ENCODE assay signal across 8 cellular contexts in genomic region chr16:80803341-80804060, GRCh38. TPM values are rescaled to one million over a fixed set of nuclear protein-coding genes. Genes with fewer than 3 reads are reported as not detected.
A peak's percentile ranks its signal among the peaks of the same experiment; 100 is the strongest.
DNase-seq lines count a peak whose midpoint lies in the region; ATAC-seq and TF ChIP-seq lines count a peak whose summit lies in the region.

No MANE protein-coding gene starts in this region.

- peaks cover 0 to 4% (median 0%) of the 10 kb centered on the region in 7 donors for H3K9me3 Mint-ChIP-seq in CD4-positive, CD25-positive, alpha-beta regulatory T cell
- H3K9me3 Mint-ChIP-seq in activated naive CD8-positive, alpha-beta T cell (ENCODE audit: low read depth) = no peaks in the 10 kb centered on the region

- intact Hi-C loops in Panc1 (cut with micrococcal nuclease; ENCODE audit: unreplicated experiment) = no loop called here
- intact Hi-C loops in spleen (cut with DNase I; ENCODE audit: low total_unique reads) = no loop called here

- CTCF ChIA-PET in Panc1 (lab: Charles Lee) = no interaction called here

- in situ Hi-C loops in Panc1 (cut with HindIII; ENCODE audit: low pct_unique_long_range_greater_than_20kb, low sequenced_read_pairs) = no loop called here

- H3K4me1 ChIP-seq in CD4-positive, CD25-positive, alpha-beta regulatory T cell (ENCODE audit: control insufficient read depth, insufficient read depth, low read length, poor library complexity, severe bottlenecking) = peaks cover 13% of the 10 kb centered on the region
- H3K4me1 ChIP-seq in Panc1 (ENCODE audit: control insufficient read depth, insufficient read depth, low read length) = no peaks in the 10 kb centered on the region
- peaks cover 0 to 19% (median 5%) of the 10 kb centered on the region in 6 donors for H3K4me1 ChIP-seq in spleen

- H3K36me3 Mint-ChIP-seq in CD4-positive, CD25-positive, alpha-beta regulatory T cell = no peaks in the 10 kb centered on the region
- H3K36me3 Mint-ChIP-seq in activated naive CD8-positive, alpha-beta T cell = no peaks in the 10 kb centered on the region

- no peaks in the 10 kb centered on the region for H3K36me3 ChIP-seq in CD4-positive, CD25-positive, alpha-beta regulatory T cell (ENCODE audit: control insufficient read depth, insufficient read depth, low read length)
- no peaks in the 10 kb centered on the region for H3K36me3 ChIP-seq in Panc1 (ENCODE audit: control insufficient read depth, insufficient read depth, low read length)
- no peaks in the 10 kb centered on the region for H3K36me3 ChIP-seq in spleen

- H3K27me3 Mint-ChIP-seq in CD4-positive, CD25-positive, alpha-beta regulatory T cell = no peaks in the 10 kb centered on the region
- H3K27me3 Mint-ChIP-seq in activated naive CD8-positive, alpha-beta T cell = no peaks in the 10 kb centered on the region

- peaks cover 4 to 36% (median 33%) of the 10 kb centered on the region in 4 donors for H3K4me1 Mint-ChIP-seq in CD4-positive, CD25-positive, alpha-beta regulatory T cell
- H3K4me1 Mint-ChIP-seq in activated naive CD8-positive, alpha-beta T cell (ENCODE audit: low read depth) = peaks cover 27% of the 10 kb centered on the region

- peak; percentile 10 to 17 for ATAC-seq in CD4-positive, CD25-positive, alpha-beta regulatory T cell (ENCODE audit: low read depth in 2 of 2)
- peak; percentile 6 for ATAC-seq in GM21737 (IDR thresholded peaks at IDR 0.05; ENCODE audit: unreplicated experiment)
- no peak for ATAC-seq in Panc1
- no peak for ATAC-seq in GM18870 (IDR thresholded peaks at IDR 0.05; ENCODE audit: unreplicated experiment)

- H3K27ac ChIP-seq in CD4-positive, CD25-positive, alpha-beta regulatory T cell (ENCODE audit: insufficient read depth, low read length, poor library complexity, severe bottlenecking) = no peak overlapping the region
- H3K27ac ChIP-seq in Panc1 (ENCODE audit: low read length) (no peak overlapping the region), spleen (peak overlapping the region in 3 of 8 donors; percentile 39 to 84 (median 57))

- TF ChIP-seq CTCF in Panc1 (IDR thresholded peaks at IDR 0.05) (peak; percentile 41), spleen (IDR thresholded peaks at IDR 0.05 in 8 of 11, conservative IDR thresholded peaks at IDR 0.05 in 3 of 11) (peak in 8 of 11 experiments; percentile 24 to 73 (median 58))

- peak; percentile 12 to 65 (median 29) for DNase-seq in CD4-positive, CD25-positive, alpha-beta regulatory T cell
- DNase-seq in Panc1 (ENCODE audit: low read depth, low spot score) = no peak
- peak; percentile 43 for DNase-seq in hepatic stellate cell (ENCODE audit: low spot score)
- DNase-seq in spleen = peak; percentile 87
- DNase-seq in H4 (ENCODE audit: low spot score) = no peak

- TF ChIP-seq POLR2A in spleen (IDR thresholded peaks at IDR 0.05) = no peak

- H3K4me3 Mint-ChIP-seq in CD4-positive, CD25-positive, alpha-beta regulatory T cell = peak overlapping the region; percentile 91 to 96 (median 92)
- peak overlapping the region; percentile 81 for H3K4me3 Mint-ChIP-seq in activated naive CD8-positive, alpha-beta T cell

- WGBS in spleen, 5 donors = 4 to 22% (median 7%) methylated on average over 7 to 65 of the region's 88 CpGs

- no peaks in the 10 kb centered on the region for H3K9me3 ChIP-seq in CD4-positive, CD25-positive, alpha-beta regulatory T cell (ENCODE audit: control insufficient read depth in 2 of 2, low read length in 2 of 2)
- no peaks in the 10 kb centered on the region for H3K9me3 ChIP-seq in Panc1 (ENCODE audit: control insufficient read depth, insufficient read depth, low read depth, low read length)
- H3K9me3 ChIP-seq in spleen = no peaks in the 10 kb centered on the region

- no TSS peak for BruUV-seq in Panc1 (replicated peaks; lab: Mats Ljungman, UMichigan)

- H3K27me3 ChIP-seq in CD4-positive, CD25-positive, alpha-beta regulatory T cell (ENCODE audit: control insufficient read depth, insufficient read depth, low read length) = no peaks in the 10 kb centered on the region
- H3K27me3 ChIP-seq in Panc1 (ENCODE audit: control insufficient read depth, insufficient read depth, low read length) (peaks cover 13% of the 10 kb centered on the region), spleen (replicated peaks in 1 of 7) (peaks cover 0 to 17% (median 0%) of the 10 kb centered on the region in 7 donors)

- POLR2A ChIA-PET in Panc1 (lab: Charles Lee) = no interaction called here

- H3K27ac Mint-ChIP-seq in CD4-positive, CD25-positive, alpha-beta regulatory T cell = peak overlapping the region; percentile 21 to 32 (median 22)
- H3K27ac Mint-ChIP-seq in activated naive CD8-positive, alpha-beta T cell = no peak overlapping the region

- no peak overlapping the region for H3K4me3 ChIP-seq in CD4-positive, CD25-positive, alpha-beta regulatory T cell (ENCODE audit: low read depth, low read length)
- peak overlapping the region in 1 of 2 experiments; percentile 20; a peak in 1 of 4 replicates for H3K4me3 ChIP-seq in Panc1 (ENCODE audit: low read depth in 2 of 2, low read length in 2 of 2)
- peak overlapping the region; percentile 19 to 89 (median 48) for H3K4me3 ChIP-seq in spleen

RNA-seq across cellular contexts. Expression of gene CDYL2, which starts 0.9 kb away (rescaled TPM):
- total RNA-seq in CD4-positive, CD25-positive, alpha-beta regulatory T cell = 37.6 TPM
- polyA plus RNA-seq in CD4-positive, CD25-positive, alpha-beta regulatory T cell = 1 to 10 TPM; 1.2 to 2.2 (median 1.5) TPM
- total RNA-seq in Panc1 (2021; ENCODE audit: unreplicated experiment) (6.1 TPM), spleen (10 to 100 TPM in 5 of 7 donors, 1 to 10 TPM in 2; 7.1 to 28.3 (median 18.0) TPM)
- 2.6 TPM for polyA plus RNA-seq in Panc1 (2012; ENCODE audit: insufficient read length)
- 1 to 10 TPM; 1.4 to 2.1 (median 1.6) TPM for polyA plus RNA-seq in spleen
- total RNA-seq in H4 (2014; rRNA removed; shearing (Covaris generic)) = 4.8 and 5.7 TPM in 2 replicates

Comparison
In these comparisons a context has a peak if more than half of its experiments do, and no peak if none do; other contexts are left out.
1. ATAC-seq: peak in CD4-positive, CD25-positive, alpha-beta regulatory T cell (2 of 2) and GM21737 (single experiment); none in Panc1 (single experiment) and GM18870 (single experiment).
2. DNase-seq: peak in CD4-positive, CD25-positive, alpha-beta regulatory T cell (3 of 3), hepatic stellate cell (single experiment) and spleen (single experiment); none in Panc1 (single experiment) and H4 (single experiment).